ENCODE assay signal across 12 cellular contexts in genomic region chr6:42740725-42741124, GRCh38.
"Had no signal": no experiment of that assay in that cellular context is flagged by ENCODE, and none has a peak within 500 bp of the region (broad histone marks: within the 10 kb centered on the region; RNA-seq: fewer than 3 reads in every experiment).

No MANE protein-coding gene starts in this region.

- H3K27me3 ChIP-seq: spleen, thyroid gland had no signal

- H3K27ac ChIP-seq: esophagus muscularis mucosa, spleen, thyroid gland had no signal

- DNase-seq: activated CD4-positive, alpha-beta T cell treated with anti-CD3 and anti-CD28 coated beads, Interleukin-2, amount 50 U/mL, for 4 hours; activated gamma-delta T cell treated with Interleukin-2 at 50 U/mL for 16 hours; amniotic stem cell; effector CD4-positive, alpha-beta T cell; nucleus accumbens; spleen; stimulated activated naive B cell treated with anti-CD40 and anti-IgM and Interleukin-4, amounts not matched to agents 10 μg/mL and 1 μg/mL and 100 μg/mL, for 72 hours; thyroid gland had no signal

- H3K4me3 ChIP-seq: esophagus muscularis mucosa, lung, spleen, thyroid gland had no signal

- H3K36me3 ChIP-seq: esophagus muscularis mucosa, thyroid gland had no signal

- ATAC-seq: activated naive CD4-positive, alpha-beta T cell treated with anti-CD3 and anti-CD28 coated beads, Interleukin-2, amount 50 U/mL, for 72 hours; left lobe of liver; stimulated activated naive B cell treated with anti-CD40 and anti-IgM and Interleukin-4, amounts not matched to agents 10 μg/mL and 1 μg/mL and 100 μg/mL, for 72 hours had no signal

- H3K9me3 ChIP-seq: esophagus muscularis mucosa, spleen, thyroid gland had no signal
